In the genomic region with DNA sequence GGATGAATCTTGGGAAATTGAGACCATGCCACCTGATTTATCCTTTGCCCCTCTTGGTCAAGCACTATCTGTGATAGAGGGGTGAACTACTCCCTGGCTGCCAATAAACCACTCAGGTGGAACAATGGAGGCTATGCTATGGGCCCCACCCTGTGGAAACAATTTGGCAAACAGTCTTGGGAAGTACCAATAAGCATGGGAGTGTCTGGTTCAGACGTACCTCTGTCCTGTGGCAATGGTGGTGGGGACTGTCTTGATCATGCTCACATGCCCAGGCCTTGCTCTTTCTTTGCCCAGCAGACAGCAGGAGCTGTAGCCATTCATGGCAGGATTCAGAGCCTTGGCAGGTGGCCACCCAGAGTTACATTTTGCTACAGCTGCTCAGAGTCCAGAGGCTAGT, we compare ENCODE assay signal across 19 cellular contexts.
"Had no signal": no experiment of that assay in that cellular context is flagged by ENCODE, and none has a peak within 500 bp of the region (broad histone marks: within the 10 kb centered on the region; RNA-seq: fewer than 3 reads in every experiment).

No MANE protein-coding gene starts in this region.

- H3K4me2 ChIP-seq: KMS-11 had no signal

- H3K4me1 ChIP-seq: SJCRH30 had no signal

- DNase-seq: Kasumi-1, MG63, NCI-H1092, NCI-H1105 treated with DMSO at 0.1 percent for 48 hours, NCI-H1417 treated with DMSO at 0.1 percent for 48 hours, NCI-H146, NCI-H1694 treated with DMSO at 0.1 percent for 48 hours, NCI-H1930, NCI-H2081, NCI-H2107, NCI-H2227 treated with DMSO at 0.1 percent for 48 hours, NCI-H526 treated with DMSO at 0.1 percent for 48 hours, NCI-H748 treated with DMSO at 0.1 percent for 48 hours, SHP77 treated with DMSO at 0.1 percent for 48 hours had no signal

- H3K9ac ChIP-seq: KMS-11 had no signal

- H3K9me3 ChIP-seq: MG63, SJCRH30 had no signal

- H3K27me3 ChIP-seq: MG63, SJCRH30 had no signal

- H3K27ac ChIP-seq: KMS-11, SJCRH30 had no signal

- H3K36me3 ChIP-seq: MG63, SJCRH30 had no signal

- ATAC-seq: K562, Right ventricle myocardium inferior, SK-N-SH treated with all-trans-retinoic acid at 6 μM for 48 hours had no signal

- H3K4me3 ChIP-seq: K562, MG63, SJCRH30 had no signal
